Comparison of ENCODE assay signal across 15 cellular contexts in the genomic region with DNA sequence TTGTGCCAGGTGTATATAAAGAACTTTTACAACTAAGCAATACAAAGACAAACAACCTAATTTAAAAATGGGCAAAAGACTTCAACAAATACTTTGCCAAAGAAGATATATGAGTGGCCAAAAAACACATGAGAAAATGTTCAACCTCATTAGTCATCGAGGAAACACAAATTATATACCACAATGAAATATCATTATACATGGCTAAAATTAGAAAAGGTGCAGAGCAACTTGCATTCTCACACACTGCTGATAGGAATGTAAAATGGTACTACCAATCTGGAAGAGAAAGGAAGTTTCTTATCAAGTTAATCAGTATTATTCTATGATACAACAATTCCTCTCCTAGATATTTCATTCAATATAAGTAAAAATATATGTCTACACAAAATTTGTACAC.
"Had no signal": no experiment of that assay in that cellular context is flagged by ENCODE, and none has a peak within 500 bp of the region (broad histone marks: within the 10 kb centered on the region; RNA-seq: fewer than 3 reads in every experiment).

No MANE protein-coding gene starts in this region.

- H3K36me3 Mint-ChIP-seq: activated CD4-positive, alpha-beta memory T cell treated with anti-CD3 and anti-CD28 coated beads for 36 hours; activated naive CD8-positive, alpha-beta T cell; natural killer cell; stimulated activated memory B cell treated with anti-CD40 and anti-IgM and Interleukin-4, amounts not matched to agents 10 μg/mL and 1 μg/mL and 100 μg/mL, for 72 hours; T-cell had no signal

- H3K4me3 Mint-ChIP-seq: activated CD4-positive, alpha-beta memory T cell treated with anti-CD3 and anti-CD28 coated beads for 36 hours; activated naive CD8-positive, alpha-beta T cell; activated T-cell treated with anti-CD3 and anti-CD28 coated beads, Interleukin-2, amount 50 U/mL, for 4 hours; effector memory CD8-positive, alpha-beta T cell; natural killer cell; stimulated activated memory B cell treated with anti-CD40 and anti-IgM and Interleukin-4, amounts not matched to agents 10 μg/mL and 1 μg/mL and 100 μg/mL, for 72 hours; T-cell had no signal

- H3K27ac ChIP-seq: cardiac muscle cell, spleen, tibial nerve had no signal

- H3K27ac Mint-ChIP-seq: activated CD4-positive, alpha-beta memory T cell treated with anti-CD3 and anti-CD28 coated beads for 36 hours; activated naive CD8-positive, alpha-beta T cell; effector memory CD8-positive, alpha-beta T cell; natural killer cell; stimulated activated memory B cell treated with anti-CD40 and anti-IgM and Interleukin-4, amounts not matched to agents 10 μg/mL and 1 μg/mL and 100 μg/mL, for 72 hours; T-cell had no signal

- H3K9me3 Mint-ChIP-seq: activated CD4-positive, alpha-beta memory T cell treated with anti-CD3 and anti-CD28 coated beads for 36 hours; activated T-cell treated with anti-CD3 and anti-CD28 coated beads, Interleukin-2, amount 50 U/mL, for 4 hours; effector memory CD8-positive, alpha-beta T cell; natural killer cell; stimulated activated memory B cell treated with anti-CD40 and anti-IgM and Interleukin-4, amounts not matched to agents 10 μg/mL and 1 μg/mL and 100 μg/mL, for 72 hours had no signal

- H3K4me3 ChIP-seq: cardiac muscle cell, spleen, tibial nerve had no signal

- ATAC-seq: activated T-cell treated with anti-CD3 and anti-CD28 coated beads, Interleukin-2, amount 50 U/mL, for 4 hours; effector memory CD8-positive, alpha-beta T cell; natural killer cell; right cardiac atrium; stimulated activated memory B cell treated with anti-CD40 and anti-IgM and Interleukin-4, amounts not matched to agents 10 μg/mL and 1 μg/mL and 100 μg/mL, for 72 hours; T-cell had no signal

- DNase-seq: activated CD4-positive, alpha-beta memory T cell treated with anti-CD3 and anti-CD28 coated beads for 36 hours; activated effector memory CD4-positive, alpha-beta T cell treated with anti-CD3 and anti-CD28 coated beads, Interleukin-2, amount 50 U/mL, for 16 hours; activated T-cell treated with anti-CD3 and anti-CD28 coated beads, Interleukin-2, amount 50 U/mL, for 4 hours; cortex of kidney; effector memory CD8-positive, alpha-beta T cell; natural killer cell; right cardiac atrium; spleen; stimulated activated CD4-positive, alpha-beta T cell treated with anti-CD3 and anti-CD28 coated beads, Interleukin-1b, Interleukin-23, amount 100 ng/mL, for 48 hours; T-cell; T1000 had no signal

- H3K4me1 ChIP-seq: spleen had no signal

- H3K27me3 ChIP-seq: cardiac muscle cell, tibial nerve had no signal

- H3K4me1 Mint-ChIP-seq: natural killer cell; stimulated activated memory B cell treated with anti-CD40 and anti-IgM and Interleukin-4, amounts not matched to agents 10 μg/mL and 1 μg/mL and 100 μg/mL, for 72 hours; T-cell had no signal

- H3K36me3 ChIP-seq: cardiac muscle cell, spleen, tibial nerve had no signal

- H3K9me3 ChIP-seq: tibial nerve had no signal
